27 cellular contexts compared by ENCODE assay signal in the genomic region with DNA sequence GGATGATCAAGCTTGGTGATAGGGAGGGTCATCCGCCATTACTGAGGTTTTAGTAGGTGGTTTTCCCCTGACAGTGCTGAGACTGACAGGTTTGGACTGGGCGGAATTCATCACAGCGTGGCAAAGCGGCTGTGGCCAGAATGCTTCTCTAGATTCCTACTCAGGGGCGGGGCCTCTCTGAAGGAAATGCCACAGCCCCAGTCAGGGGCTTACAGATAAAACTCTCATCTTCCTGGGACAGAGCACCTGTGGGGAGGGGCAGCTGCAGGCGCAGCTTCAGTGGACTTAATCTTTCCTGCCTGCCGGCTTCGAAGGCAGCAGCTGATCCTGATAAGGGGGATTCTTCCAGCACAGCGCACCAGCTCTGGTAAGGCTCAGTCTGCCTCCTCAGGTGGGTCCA.
"Had no signal": no experiment of that assay in that cellular context is flagged by ENCODE, and none has a peak within 500 bp of the region (broad histone marks: within the 10 kb centered on the region; RNA-seq: fewer than 3 reads in every experiment).

No MANE protein-coding gene starts in this region.

- H3K4me1 Mint-ChIP-seq: activated CD4-positive, alpha-beta T cell treated with anti-CD3 and anti-CD28 coated beads, Interleukin-2, amount 10 ng/mL, durations not matched to agents 7 days and 5 days; activated naive CD8-positive, alpha-beta T cell treated with anti-CD3 and anti-CD28 coated beads, Interleukin-2, amount 50 U/mL, for 24 hours; activated T-helper 17 cell treated with anti-CD3 and anti-CD28 coated beads, Interleukin-2, amount 50 U/mL, for 72 hours; naive B cell; stimulated activated effector memory CD8-positive, alpha-beta T cell treated with anti-CD3 and anti-CD28 coated beads, Interleukin-12 subunit alpha, Interleukin-12 subunit beta, amount 100 ng/mL, for 72 hours had no signal

- ATAC-seq: activated CD8-positive, alpha-beta T cell treated with anti-CD3 and anti-CD28 coated beads for 36 hours; activated naive CD8-positive, alpha-beta T cell treated with anti-CD3 and anti-CD28 coated beads, Interleukin-2, amount 50 U/mL, for 24 hours; activated T-cell treated with anti-CD3 and anti-CD28 coated beads, Interleukin-2, amount 50 U/mL, for 4 hours; activated T-helper 17 cell treated with anti-CD3 and anti-CD28 coated beads, Interleukin-2, amount 50 U/mL, for 72 hours; heart right ventricle; left colon; pancreas; stimulated activated effector memory CD8-positive, alpha-beta T cell treated with anti-CD3 and anti-CD28 coated beads, Interleukin-12 subunit alpha, Interleukin-12 subunit beta, amount 100 ng/mL, for 72 hours had no signal

- H3K27me3 Mint-ChIP-seq: activated CD4-positive, alpha-beta T cell treated with anti-CD3 and anti-CD28 coated beads, Interleukin-2, amount 10 ng/mL, durations not matched to agents 7 days and 5 days; activated CD8-positive, alpha-beta T cell treated with anti-CD3 and anti-CD28 coated beads for 36 hours; activated naive CD8-positive, alpha-beta T cell treated with anti-CD3 and anti-CD28 coated beads, Interleukin-2, amount 50 U/mL, for 24 hours; activated T-helper 17 cell treated with anti-CD3 and anti-CD28 coated beads, Interleukin-2, amount 50 U/mL, for 72 hours; naive B cell; stimulated activated naive CD8-positive, alpha-beta T cell treated with anti-CD3 and anti-CD28 coated beads, Interleukin-15, Interleukin-2, amounts not matched to agents 100 ng/mL and 50 ng/mL, for 24 hours had no signal

- DNase-seq: activated CD4-positive, alpha-beta T cell treated with anti-CD3 and anti-CD28 coated beads, Interleukin-2, amount 10 ng/mL, durations not matched to agents 7 days and 5 days; activated CD4-positive, CD25-positive, alpha-beta regulatory T cell treated with anti-CD3 and anti-CD28 coated beads, Interleukin-2, amount 50 U/mL, for 72 hours; activated CD8-positive, alpha-beta T cell treated with anti-CD3 and anti-CD28 coated beads for 36 hours; activated gamma-delta T cell treated with Interleukin-2 at 50 U/mL for 16 hours; activated naive CD4-positive, alpha-beta T cell treated with anti-CD3 and anti-CD28 coated beads, Interleukin-2, amount 50 U/mL, for 16 hours; activated naive CD8-positive, alpha-beta T cell treated with anti-CD3 and anti-CD28 coated beads, Interleukin-2, amount 50 U/mL, for 24 hours; activated T-cell treated with anti-CD3 and anti-CD28 coated beads, Interleukin-2, amount 50 U/mL, for 4 hours; amygdala; caudate nucleus; esophagus squamous epithelium; foreskin melanocyte; heart right ventricle; kidney; left colon; mammary epithelial cell; naive B cell; nephron progenitor cell; pancreas; sigmoid colon; small intestine; stimulated activated CD4-positive, alpha-beta T cell treated with anti-CD3 and anti-CD28 coated beads, Interleukin-4, amount 100 ng/mL, for 24 hours; T-helper 1 cell; trophoblast cell had no signal

- H3K36me3 Mint-ChIP-seq: mesothelial cell of epicardium; naive B cell; stimulated activated effector memory CD8-positive, alpha-beta T cell treated with anti-CD3 and anti-CD28 coated beads, Interleukin-12 subunit alpha, Interleukin-12 subunit beta, amount 100 ng/mL, for 72 hours had no signal

- H3K27ac Mint-ChIP-seq: activated CD4-positive, alpha-beta T cell treated with anti-CD3 and anti-CD28 coated beads, Interleukin-2, amount 10 ng/mL, durations not matched to agents 7 days and 5 days; activated CD8-positive, alpha-beta T cell treated with anti-CD3 and anti-CD28 coated beads for 36 hours; activated naive CD8-positive, alpha-beta T cell treated with anti-CD3 and anti-CD28 coated beads, Interleukin-2, amount 50 U/mL, for 24 hours; activated T-helper 17 cell treated with anti-CD3 and anti-CD28 coated beads, Interleukin-2, amount 50 U/mL, for 72 hours; mesothelial cell of epicardium; nephron progenitor cell; stimulated activated effector memory CD8-positive, alpha-beta T cell treated with anti-CD3 and anti-CD28 coated beads, Interleukin-12 subunit alpha, Interleukin-12 subunit beta, amount 100 ng/mL, for 72 hours; stimulated activated naive CD8-positive, alpha-beta T cell treated with anti-CD3 and anti-CD28 coated beads, Interleukin-15, Interleukin-2, amounts not matched to agents 100 ng/mL and 50 ng/mL, for 24 hours had no signal

- H3K4me3 Mint-ChIP-seq: activated CD4-positive, alpha-beta T cell treated with anti-CD3 and anti-CD28 coated beads, Interleukin-2, amount 10 ng/mL, durations not matched to agents 7 days and 5 days; activated CD8-positive, alpha-beta T cell treated with anti-CD3 and anti-CD28 coated beads for 36 hours; activated naive CD8-positive, alpha-beta T cell treated with anti-CD3 and anti-CD28 coated beads, Interleukin-2, amount 50 U/mL, for 24 hours; activated T-cell treated with anti-CD3 and anti-CD28 coated beads, Interleukin-2, amount 50 U/mL, for 4 hours; activated T-helper 17 cell treated with anti-CD3 and anti-CD28 coated beads, Interleukin-2, amount 50 U/mL, for 72 hours; mesothelial cell of epicardium; naive B cell; nephron progenitor cell; stimulated activated effector memory CD8-positive, alpha-beta T cell treated with anti-CD3 and anti-CD28 coated beads, Interleukin-12 subunit alpha, Interleukin-12 subunit beta, amount 100 ng/mL, for 72 hours; stimulated activated naive CD8-positive, alpha-beta T cell treated with anti-CD3 and anti-CD28 coated beads, Interleukin-15, Interleukin-2, amounts not matched to agents 100 ng/mL and 50 ng/mL, for 24 hours had no signal
